In genomic region chr1:44407430-44408180, GRCh38 we compare ENCODE assay signal across 8 cellular contexts. TPM values are rescaled to one million over a fixed set of nuclear protein-coding genes. Genes with fewer than 3 reads are reported as not detected.
DNase-seq lines count a peak whose midpoint lies in the region; ATAC-seq and TF ChIP-seq lines count a peak whose summit lies in the region.

No MANE protein-coding gene starts in this region.

- intact Hi-C loops in CD14-positive monocyte (cut with micrococcal nuclease) = loop anchor here in 1 of 2 donors (5.0 kb wide), 1 partner anchor 80 kb away; no protein-coding TSS in a partner anchor

- H3K4me1 Mint-ChIP-seq in CD14-positive monocyte = peaks cover 34% of the 10 kb centered on the region
- H3K4me1 Mint-ChIP-seq in IgD-negative memory B cell = peaks cover 13 to 29% (median 22%) of the 10 kb centered on the region in 3 donors
- peaks cover 35% of the 10 kb centered on the region for H3K4me1 Mint-ChIP-seq in chondrocyte (ENCODE audit: low read depth)
- H3K4me1 Mint-ChIP-seq in naive B cell = peaks cover 30 to 44% (median 37%) of the 10 kb centered on the region in 3 donors

- DNase-seq in CD14-positive monocyte (ENCODE audit: low spot score) (no peak), chondrocyte (ENCODE audit: low spot score) (peak; percentile 92), naive B cell (no peak), SK-N-DZ (ENCODE audit: low spot score) (no peak), DMS153 treated with DMSO at 0.1 percent for 48 hours (lab: John Stamatoyannopoulos, UW; ENCODE audit: unreplicated experiment) (no peak), GF-D8 (lab: John Stamatoyannopoulos, UW) (no peak)
- no peak for DNase-seq in activated effector memory CD4-positive, alpha-beta T cell treated with Interleukin-2 at 50 U/mL for 16 hours

- no peak overlapping the region for H3K27ac Mint-ChIP-seq in CD14-positive monocyte
- peak overlapping the region; percentile 59 to 88 (median 61) for H3K27ac Mint-ChIP-seq in IgD-negative memory B cell
- no peak overlapping the region for H3K27ac Mint-ChIP-seq in chondrocyte (ENCODE audit: unreplicated experiment)
- peak overlapping the region in 1 of 6 donors; percentile 69 for H3K27ac Mint-ChIP-seq in naive B cell

- H3K4me3 Mint-ChIP-seq in CD14-positive monocyte (peak overlapping the region; percentile 92 to 99), IgD-negative memory B cell (peak overlapping the region; percentile 25 to 95 (median 79)), chondrocyte (ENCODE audit: unreplicated experiment) (peak overlapping the region; percentile 16), naive B cell (peak overlapping the region; percentile 77 to 98 (median 92))

- TF ChIP-seq CTCF in CD14-positive monocyte (IDR thresholded peaks at IDR 0.05) (no peak), chondrocyte (IDR thresholded peaks at IDR 0.05) (no peak)

- peaks cover 13 to 18% of the 10 kb centered on the region in 2 donors for H3K36me3 Mint-ChIP-seq in CD14-positive monocyte
- H3K36me3 Mint-ChIP-seq in IgD-negative memory B cell = peaks cover 3% of the 10 kb centered on the region
- peaks cover 5% of the 10 kb centered on the region for H3K36me3 Mint-ChIP-seq in chondrocyte (ENCODE audit: low read depth)
- no peaks in the 10 kb centered on the region for H3K36me3 Mint-ChIP-seq in naive B cell

- H3K9me3 Mint-ChIP-seq in CD14-positive monocyte = peaks cover 0 to 21% (median 11%) of the 10 kb centered on the region in 7 donors
- H3K9me3 Mint-ChIP-seq in IgD-negative memory B cell = peaks cover 0 to 3% (median 0%) of the 10 kb centered on the region in 3 donors
- no peaks in the 10 kb centered on the region for H3K9me3 Mint-ChIP-seq in chondrocyte (ENCODE audit: low read depth)
- H3K9me3 Mint-ChIP-seq in naive B cell = no peaks in the 10 kb centered on the region

- peak in 1 of 2 donors; percentile 6 for ATAC-seq in naive B cell (ENCODE audit: low read depth in 2 of 2)

- H3K27me3 Mint-ChIP-seq in CD14-positive monocyte (ENCODE audit: low read depth in 3 of 3) (peaks cover 5 to 31% (median 30%) of the 10 kb centered on the region in 3 donors), IgD-negative memory B cell (peaks cover 22% of the 10 kb centered on the region), chondrocyte (ENCODE audit: low read depth) (peaks cover 12% of the 10 kb centered on the region), naive B cell (peaks cover 21 to 41% (median 34%) of the 10 kb centered on the region in 3 donors)

RNA-seq across cellular contexts. Expression of gene RNF220, which starts 2.5 kb away (rescaled TPM):
- polyA plus RNA-seq in CD14-positive monocyte (10 to 100 TPM; 39.4 to 49.4 TPM), IgD-negative memory B cell (101 TPM), naive B cell (ENCODE audit: low read depth in 6 of 6) (100 to 1,000 TPM in 1 of 6 donors, 10 to 100 TPM in 5; 75.3 to 117 (median 82.4) TPM)
- 58.4 to 59.3 TPM (median 58.8 TPM) in 3 replicates for total RNA-seq in chondrocyte
- 152 and 156 TPM in 2 replicates for polyA plus RNA-seq in SK-N-DZ (2014; cell fraction: cytosol; rRNA removed)
- 135 and 152 TPM in 2 replicates for polyA plus RNA-seq in SK-N-DZ (2014; cell fraction: nucleus; rRNA removed)

RNA-seq across cellular contexts. Expression of gene ERI3, which starts 52.5 kb away (rescaled TPM):
- 10 to 100 TPM; 26.4 to 26.6 TPM for polyA plus RNA-seq in CD14-positive monocyte
- polyA plus RNA-seq in IgD-negative memory B cell = 41.6 TPM
- 46.0 to 65.3 TPM (median 47.7 TPM) in 3 replicates for total RNA-seq in chondrocyte
- 10 to 100 TPM; 42.3 to 69.2 (median 47.9) TPM for polyA plus RNA-seq in naive B cell (ENCODE audit: low read depth in 6 of 6)
- 82.3 and 83.8 TPM in 2 replicates for polyA plus RNA-seq in SK-N-DZ (2014; cell fraction: cytosol; rRNA removed)
- polyA plus RNA-seq in SK-N-DZ (2014; cell fraction: nucleus; rRNA removed) = 48.0 and 48.5 TPM in 2 replicates

Comparison
In these comparisons a context has a peak if more than half of its experiments do, and no peak if none do; other contexts are left out.
1. H3K27ac Mint-ChIP-seq: peak in IgD-negative memory B cell (3 of 3); none in CD14-positive monocyte (0 of 7) and chondrocyte (single experiment).
2. H3K4me3 Mint-ChIP-seq: peak in every context shown above with its lines; median percentile 96 in CD14-positive monocyte; 92 in naive B cell; 79 in IgD-negative memory B cell; 16 in chondrocyte.